ENCODE assay signal across 1 cellular context in genomic region chrX:2863646-2864045, GRCh38.
TF ChIP-seq lines count a peak whose summit lies in the region.

No MANE protein-coding gene starts in this region.

TF ChIP-seq in GM23338, 12 proteins besides CTCF, POLR2A, EP300 and RAD21 (continued from another document):
- TF ChIP-seq ETS1 (IDR thresholded peaks at IDR 0.05) (no peak), ZNF331 (CRISPR knock-in tag; IDR thresholded peaks at IDR 0.05; ENCODE audit: low read depth) (no peak), NANOG (IDR thresholded peaks at IDR 0.05; ENCODE audit: borderline replicate concordance) (no peak), POLR2AphosphoS5 (IDR thresholded peaks at IDR 0.05; ENCODE audit: low read depth) (no peak), ZNF462 (CRISPR knock-in tag; IDR thresholded peaks at IDR 0.05) (no peak)
